In the genomic region with DNA sequence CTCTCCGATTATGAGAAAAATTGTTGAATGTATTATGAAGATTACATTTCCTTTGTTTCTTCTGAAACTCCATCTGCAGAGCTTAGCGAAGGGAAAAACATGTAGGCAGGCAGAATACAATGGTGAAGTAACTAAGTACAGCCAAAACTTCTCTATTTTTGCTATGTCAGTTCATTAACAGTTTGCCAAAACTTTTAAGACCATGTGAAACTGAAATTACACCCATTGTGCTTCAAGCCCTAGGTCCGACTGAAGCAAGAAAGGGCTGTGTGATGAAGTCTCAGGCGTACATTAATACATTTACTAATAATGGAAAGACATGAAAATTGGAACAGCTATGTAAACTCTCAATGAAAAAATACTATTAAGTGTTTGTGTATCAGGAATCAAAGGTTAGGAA, we compare ENCODE assay signal across 29 cellular contexts.
"Had no signal": no experiment of that assay in that cellular context is flagged by ENCODE, and none has a peak within 500 bp of the region (broad histone marks: within the 10 kb centered on the region; RNA-seq: fewer than 3 reads in every experiment).

No MANE protein-coding gene starts in this region.

- H3K36me3 Mint-ChIP-seq: natural killer cell treated with Interleukin-12 subunit alpha and Interleukin-12 subunit beta and Interleukin-15 and Interleukin-18, amount 100 ng/mL, for 72 hours; stimulated activated effector memory CD8-positive, alpha-beta T cell treated with anti-CD3 and anti-CD28 coated beads, Interleukin-12 subunit alpha, Interleukin-12 subunit beta, amount 100 ng/mL, for 72 hours had no signal

- H3K9me3 Mint-ChIP-seq: stimulated activated naive CD8-positive, alpha-beta T cell treated with anti-CD3 and anti-CD28 coated beads, Interleukin-15, amount 100 ng/mL, for 72 hours had no signal

- DNase-seq: naive thymus-derived CD8-positive, alpha-beta T cell; occipital lobe; ovary; posterior cingulate gyrus; psoas muscle; right cardiac atrium; right lobe of liver; sigmoid colon; small intestine; stimulated activated CD4-positive, alpha-beta T cell treated with anti-CD3 and anti-CD28 coated beads, Interleukin-15, amount 100 ng/mL, for 24 hours; stimulated activated CD4-positive, alpha-beta T cell treated with anti-CD3 and anti-CD28 coated beads, Interleukin-2, amount 100 ng/mL, for 24 hours; stimulated activated CD4-positive, alpha-beta T cell treated with anti-CD3 and anti-CD28 coated beads, Interleukin-2, amount 100 ng/mL, for 48 hours; stimulated activated CD4-positive, alpha-beta T cell treated with anti-CD3 and anti-CD28 coated beads, Interleukin-4, amount 100 ng/mL, for 24 hours; stimulated activated naive CD4-positive, alpha-beta T cell; stimulated activated naive CD8-positive, alpha-beta T cell treated with anti-CD3 and anti-CD28 coated beads, Interleukin-15, amount 100 ng/mL, for 72 hours; stimulated activated naive CD8-positive, alpha-beta T cell treated with anti-CD3 and anti-CD28 coated beads, Interleukin-15, Interleukin-2, amounts not matched to agents 100 U/mL and 50 U/mL, for 24 hours; substantia nigra; testis; tibial artery; transverse colon; upper lobe of right lung; uterus had no signal

- H3K79me2 ChIP-seq: parathyroid adenoma had no signal

- H3K9me3 ChIP-seq: ovary, psoas muscle, right lobe of liver, sigmoid colon, suprapubic skin, testis, tibial artery, transverse colon, upper lobe of right lung, uterus had no signal

- H3K36me3 ChIP-seq: neural progenitor cell, ovary, right lobe of liver, sigmoid colon, suprapubic skin, tibial artery, transverse colon, upper lobe of right lung, uterus had no signal

- H3K4me3 ChIP-seq: neural progenitor cell, ovary, psoas muscle, right lobe of liver, sigmoid colon, suprapubic skin, testis, tibial artery, transverse colon, upper lobe of right lung, uterus had no signal

- H3K27ac Mint-ChIP-seq: naive thymus-derived CD8-positive, alpha-beta T cell; natural killer cell treated with Interleukin-12 subunit alpha and Interleukin-12 subunit beta and Interleukin-15 and Interleukin-18, amount 100 ng/mL, for 72 hours; neural progenitor cell; progenitor cell of endocrine pancreas; stimulated activated effector memory CD8-positive, alpha-beta T cell treated with anti-CD3 and anti-CD28 coated beads, Interleukin-12 subunit alpha, Interleukin-12 subunit beta, amount 100 ng/mL, for 72 hours; stimulated activated naive CD8-positive, alpha-beta T cell treated with anti-CD3 and anti-CD28 coated beads, Interleukin-15, amount 100 ng/mL, for 72 hours; type B pancreatic cell had no signal

- H3K4me1 ChIP-seq: neural progenitor cell, parathyroid adenoma, psoas muscle, right lobe of liver, suprapubic skin, testis, transverse colon, upper lobe of right lung, uterus had no signal

- H3K27ac ChIP-seq: neural progenitor cell, ovary, parathyroid adenoma, psoas muscle, right lobe of liver, sigmoid colon, suprapubic skin, testis, tibial artery, transverse colon, upper lobe of right lung, uterus had no signal

- H3K27me3 ChIP-seq: neural progenitor cell, ovary, right lobe of liver, sigmoid colon, suprapubic skin, testis, tibial artery, transverse colon, upper lobe of right lung, uterus had no signal

- H3K4me2 ChIP-seq: neural progenitor cell had no signal

- H3K4me3 Mint-ChIP-seq: naive thymus-derived CD8-positive, alpha-beta T cell; natural killer cell treated with Interleukin-12 subunit alpha and Interleukin-12 subunit beta and Interleukin-15 and Interleukin-18, amount 100 ng/mL, for 72 hours; neural progenitor cell; stimulated activated effector memory CD8-positive, alpha-beta T cell treated with anti-CD3 and anti-CD28 coated beads, Interleukin-12 subunit alpha, Interleukin-12 subunit beta, amount 100 ng/mL, for 72 hours; stimulated activated naive CD8-positive, alpha-beta T cell treated with anti-CD3 and anti-CD28 coated beads, Interleukin-15, amount 100 ng/mL, for 72 hours; type B pancreatic cell had no signal

- H3K4me1 Mint-ChIP-seq: naive thymus-derived CD8-positive, alpha-beta T cell; stimulated activated effector memory CD8-positive, alpha-beta T cell treated with anti-CD3 and anti-CD28 coated beads, Interleukin-12 subunit alpha, Interleukin-12 subunit beta, amount 100 ng/mL, for 72 hours; stimulated activated naive CD8-positive, alpha-beta T cell treated with anti-CD3 and anti-CD28 coated beads, Interleukin-15, amount 100 ng/mL, for 72 hours had no signal

- H3K27me3 Mint-ChIP-seq: naive thymus-derived CD8-positive, alpha-beta T cell; natural killer cell treated with Interleukin-12 subunit alpha and Interleukin-12 subunit beta and Interleukin-15 and Interleukin-18, amount 100 ng/mL, for 72 hours; progenitor cell of endocrine pancreas; stimulated activated naive CD8-positive, alpha-beta T cell treated with anti-CD3 and anti-CD28 coated beads, Interleukin-15, amount 100 ng/mL, for 72 hours; type B pancreatic cell had no signal

- ATAC-seq: naive thymus-derived CD8-positive, alpha-beta T cell; natural killer cell treated with Interleukin-12 subunit alpha and Interleukin-12 subunit beta and Interleukin-15 and Interleukin-18, amount 100 ng/mL, for 72 hours; psoas muscle; right cardiac atrium; right lobe of liver; stimulated activated effector memory CD8-positive, alpha-beta T cell treated with anti-CD3 and anti-CD28 coated beads, Interleukin-12 subunit alpha, Interleukin-12 subunit beta, amount 100 ng/mL, for 72 hours; stimulated activated naive CD8-positive, alpha-beta T cell treated with anti-CD3 and anti-CD28 coated beads, Interleukin-15, amount 100 ng/mL, for 72 hours; stimulated activated naive CD8-positive, alpha-beta T cell treated with anti-CD3 and anti-CD28 coated beads, Interleukin-15, Interleukin-2, amounts not matched to agents 100 U/mL and 50 U/mL, for 24 hours; upper lobe of right lung had no signal

- H2AFZ ChIP-seq: neural progenitor cell, parathyroid adenoma had no signal

- H3K9ac ChIP-seq: neural progenitor cell, parathyroid adenoma had no signal
